8 cellular contexts compared by ENCODE assay signal in genomic region chr15:66603301-66604179, GRCh38. TPM values are rescaled to one million over a fixed set of nuclear protein-coding genes. Genes with fewer than 3 reads are reported as not detected.
DNase-seq lines count a peak whose midpoint lies in the region; ATAC-seq, FAIRE-seq and TF ChIP-seq lines count a peak whose summit lies in the region.

No MANE protein-coding gene starts in this region.

- H3K27ac Mint-ChIP-seq in naive thymus-derived CD4-positive, alpha-beta T cell = no peak overlapping the region
- peak overlapping the region in 1 of 2 donors; percentile 94 for H3K27ac Mint-ChIP-seq in stimulated activated naive CD8-positive, alpha-beta T cell treated with anti-CD3 and anti-CD28 coated beads, Interleukin-15, amount 100 ng/mL, for 72 hours

- no peak overlapping the region for H3K4me3 ChIP-seq in endothelial cell of umbilical vein (replicated peaks in 1 of 3; ENCODE audit: insufficient read depth in 1 of 3, low read depth in 1 of 3, low read length in 3 of 3)
- H3K4me3 ChIP-seq in naive thymus-derived CD4-positive, alpha-beta T cell (ENCODE audit: low read length) = no peak overlapping the region

- peaks cover under 1 to 2% (median under 1%) of the 10 kb centered on the region in 7 donors for H3K4me1 Mint-ChIP-seq in naive thymus-derived CD4-positive, alpha-beta T cell
- peaks cover 2% of the 10 kb centered on the region for H3K4me1 Mint-ChIP-seq in stimulated activated naive CD8-positive, alpha-beta T cell treated with anti-CD3 and anti-CD28 coated beads, Interleukin-15, amount 100 ng/mL, for 72 hours

- H3K27ac ChIP-seq in endothelial cell of umbilical vein (ENCODE audit: insufficient read depth, low read depth, low read length) = no peak overlapping the region
- no peak overlapping the region for H3K27ac ChIP-seq in naive thymus-derived CD4-positive, alpha-beta T cell (ENCODE audit: low read depth, low read length)

- no TSS peak for BruUV-seq in endothelial cell of umbilical vein (replicated peaks; lab: Mats Ljungman, UMichigan)

- no peaks in the 10 kb centered on the region for H3K9me3 ChIP-seq in endothelial cell of umbilical vein (replicated peaks; ENCODE audit: control insufficient read depth, insufficient read depth, low read length)
- no peaks in the 10 kb centered on the region for H3K9me3 ChIP-seq in naive thymus-derived CD4-positive, alpha-beta T cell (ENCODE audit: control insufficient read depth in 2 of 3, low read length in 3 of 3)

- TF ChIP-seq CTCF in GM13976 (IDR thresholded peaks at IDR 0.05; ENCODE audit: borderline replicate concordance, control extremely low read depth, extremely low read depth, insufficient read depth, missing control alignments) (peak; percentile 59), endothelial cell of umbilical vein (IDR thresholded peaks at IDR 0.05; ENCODE audit: extremely low read depth in 1 of 2, insufficient read depth in 1 of 2, low read depth in 1 of 2, low read length in 2 of 2) (peak; percentile 75 to 93)

- H3K4me2 ChIP-seq in endothelial cell of umbilical vein (ENCODE audit: insufficient read depth, low read length) = no peak overlapping the region

- DNase-seq in A172 (ENCODE audit: low spot score) (peak; percentile 60), GM13976 (ENCODE audit: low spot score) (peak; percentile 81), NCI-H82 (lab: John Stamatoyannopoulos, UW) (peak; percentile 88), endothelial cell of umbilical vein (ENCODE audit: low read depth, low spot score) (peak; percentile 65), inferior parietal cortex (ENCODE audit: extremely low spot score) (no peak)
- DNase-seq in activated CD8-positive, alpha-beta memory T cell treated with anti-CD3 and anti-CD28 coated beads for 24 hours = peak; percentile 83
- peak; percentile 22 to 72 (median 60) for DNase-seq in naive thymus-derived CD4-positive, alpha-beta T cell
- DNase-seq in stimulated activated naive CD8-positive, alpha-beta T cell treated with anti-CD3 and anti-CD28 coated beads, Interleukin-15, amount 100 ng/mL, for 72 hours = peak; percentile 59 to 64

- peak overlapping the region; percentile 37 for H2AFZ ChIP-seq in endothelial cell of umbilical vein (ENCODE audit: low read depth, low read length)

- H3K27me3 Mint-ChIP-seq in naive thymus-derived CD4-positive, alpha-beta T cell = peaks cover 0 to 5% (median 4%) of the 10 kb centered on the region in 5 donors
- no peaks in the 10 kb centered on the region for H3K27me3 Mint-ChIP-seq in stimulated activated naive CD8-positive, alpha-beta T cell treated with anti-CD3 and anti-CD28 coated beads, Interleukin-15, amount 100 ng/mL, for 72 hours

- dilution Hi-C loops in endothelial cell of umbilical vein (cut with MboI; ENCODE audit: extremely low pct_ligation_motif_present, low sequenced_read_pairs) = no loop called here

- H3K9me1 ChIP-seq in endothelial cell of umbilical vein (replicated peaks; ENCODE audit: control insufficient read depth, extremely low read depth, insufficient read depth, low read length) = no peaks in the 10 kb centered on the region

- no peaks in the 10 kb centered on the region for H3K79me2 ChIP-seq in endothelial cell of umbilical vein (ENCODE audit: control insufficient read depth, insufficient read depth, low read length)

- peak; percentile 75 for ATAC-seq in naive thymus-derived CD4-positive, alpha-beta T cell
- ATAC-seq in stimulated activated naive CD8-positive, alpha-beta T cell treated with anti-CD3 and anti-CD28 coated beads, Interleukin-15, amount 100 ng/mL, for 72 hours = peak; percentile 80

- H3K4me1 ChIP-seq in endothelial cell of umbilical vein (ENCODE audit: control insufficient read depth, extremely low read depth, insufficient read depth, low read length) = no peaks in the 10 kb centered on the region
- H3K4me1 ChIP-seq in naive thymus-derived CD4-positive, alpha-beta T cell (ENCODE audit: control insufficient read depth in 2 of 2, insufficient read depth in 2 of 2, low read length in 2 of 2) = no peaks in the 10 kb centered on the region

- no peak for TF ChIP-seq POLR2A in endothelial cell of umbilical vein (IDR thresholded peaks at IDR 0.05; ENCODE audit: low read depth, low read length)

- no peaks in the 10 kb centered on the region for H3K27me3 ChIP-seq in endothelial cell of umbilical vein (ENCODE audit: control insufficient read depth in 2 of 2, insufficient read depth in 2 of 2, low read length in 2 of 2)
- no peaks in the 10 kb centered on the region for H3K27me3 ChIP-seq in naive thymus-derived CD4-positive, alpha-beta T cell (ENCODE audit: control insufficient read depth in 2 of 2, insufficient read depth in 2 of 2, low read length in 2 of 2)

- H3K36me3 ChIP-seq in endothelial cell of umbilical vein (ENCODE audit: control insufficient read depth in 2 of 2, extremely low read depth in 1 of 2, insufficient read depth in 2 of 2, low read length in 2 of 2) = no peaks in the 10 kb centered on the region
- H3K36me3 ChIP-seq in naive thymus-derived CD4-positive, alpha-beta T cell (ENCODE audit: control insufficient read depth in 2 of 3, insufficient read depth in 3 of 3, low read length in 3 of 3) = no peaks in the 10 kb centered on the region

- FAIRE-seq in endothelial cell of umbilical vein (lab: Jason Lieb, UNC) = peak; percentile 72

- H3K36me3 Mint-ChIP-seq in naive thymus-derived CD4-positive, alpha-beta T cell = no peaks in the 10 kb centered on the region

- no peaks in the 10 kb centered on the region for H4K20me1 ChIP-seq in endothelial cell of umbilical vein (replicated peaks; ENCODE audit: control insufficient read depth, extremely low read depth, insufficient read depth, low read length)

- H3K4me3 Mint-ChIP-seq in naive thymus-derived CD4-positive, alpha-beta T cell = no peak overlapping the region
- no peak overlapping the region for H3K4me3 Mint-ChIP-seq in stimulated activated naive CD8-positive, alpha-beta T cell treated with anti-CD3 and anti-CD28 coated beads, Interleukin-15, amount 100 ng/mL, for 72 hours

- in situ Hi-C loops in GM13976 (cut with MboI; ENCODE audit: low sequenced_read_pairs, unreplicated experiment) = loop anchor here (10.0 kb wide), 1 partner anchor 241 kb away; no protein-coding TSS in a partner anchor

- POLR2A ChIA-PET in endothelial cell of umbilical vein (lab: Charles Lee) = no interaction called here
- POLR2A ChIA-PET in naive thymus-derived CD4-positive, alpha-beta T cell (lab: Charles Lee) = no interaction called here

- intact Hi-C loops in endothelial cell of umbilical vein (cut with micrococcal nuclease) = loop anchor here (1.0 kb wide), 5 partner anchors 14 to 260 kb away; no protein-coding TSS in a partner anchor
- intact Hi-C loops in naive thymus-derived CD4-positive, alpha-beta T cell (cut with micrococcal nuclease) = loop anchor here (1.0 kb wide), 2 partner anchors 171 to 248 kb away; no protein-coding TSS in a partner anchor

- no peak overlapping the region for H3K9ac ChIP-seq in endothelial cell of umbilical vein (replicated peaks; ENCODE audit: extremely low read depth, insufficient read depth, low read length)

- no peaks in the 10 kb centered on the region for H3K9me3 Mint-ChIP-seq in naive thymus-derived CD4-positive, alpha-beta T cell
- no peaks in the 10 kb centered on the region for H3K9me3 Mint-ChIP-seq in stimulated activated naive CD8-positive, alpha-beta T cell treated with anti-CD3 and anti-CD28 coated beads, Interleukin-15, amount 100 ng/mL, for 72 hours

- CTCF ChIA-PET in endothelial cell of umbilical vein (lab: Charles Lee) = interaction anchor here (0.5 to 11.3 kb wide), 42 partner anchors 10 to 700 kb away, joined by 3 to 152 read pairs (median 5); partner anchors contain the start of gene SMAD6
- CTCF ChIA-PET in naive thymus-derived CD4-positive, alpha-beta T cell (lab: Charles Lee) = interaction anchor here (0.6 to 2.6 kb wide), 6 partner anchors 9 to 601 kb away, joined by 3 to 11 read pairs (median 4); no protein-coding TSS in a partner anchor

TF ChIP-seq in endothelial cell of umbilical vein, 7 proteins besides CTCF, POLR2A, EP300 and RAD21:
- no peak for TF ChIP-seq FOS (IDR thresholded peaks at IDR 0.05; ENCODE audit: borderline replicate concordance, insufficient read depth, low read length)
- TF ChIP-seq EZH2 (IDR thresholded peaks at IDR 0.05; ENCODE audit: borderline replicate concordance, low read depth, low read length, severe bottlenecking) = no peak
- TF ChIP-seq POLR2AphosphoS5 (IDR thresholded peaks at IDR 0.05; ENCODE audit: insufficient read depth, low read depth, low read length) = no peak
- TF ChIP-seq, protein P1, sequence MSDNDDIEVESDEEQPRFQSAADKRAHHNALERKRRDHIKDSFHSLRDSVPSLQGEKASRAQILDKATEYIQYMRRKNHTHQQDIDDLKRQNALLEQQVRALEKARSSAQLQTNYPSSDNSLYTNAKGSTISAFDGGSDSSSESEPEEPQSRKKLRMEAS (IDR thresholded peaks at IDR 0.05; ENCODE audit: insufficient read depth, insufficient read length) = no peak
- TF ChIP-seq JUN (IDR thresholded peaks at IDR 0.05; ENCODE audit: borderline replicate concordance, insufficient read depth, insufficient read length, low read depth) = no peak
- TF ChIP-seq MYC (IDR thresholded peaks at IDR 0.05; ENCODE audit: low read depth, low read length) = no peak
- TF ChIP-seq GATA2 (IDR thresholded peaks at IDR 0.05; ENCODE audit: insufficient read depth, insufficient read length, low read depth, low read length) = no peak

RNA-seq across cellular contexts. Expression of gene LCTL, which starts 37.7 kb away (rescaled TPM):
- 1.8 and 2.1 TPM in 2 replicates for total RNA-seq in A172 (2014; rRNA removed; shearing (Covaris generic))
- total RNA-seq in endothelial cell of umbilical vein = not detected in 2 replicates
- polyA plus RNA-seq in endothelial cell of umbilical vein = 0.04 TPM in 1 of 2 replicates, not detected in the other
- polyA plus RNA-seq in endothelial cell of umbilical vein (2011; cell fraction: cytosol; rRNA removed) = 0.06 TPM in 1 of 2 replicates, not detected in the other
- polyA plus RNA-seq in endothelial cell of umbilical vein (2011; cell fraction: nucleus; rRNA removed) = 0.11 TPM in 1 of 2 replicates, not detected in the other
- 0.08 TPM in 1 of 2 replicates, not detected in the other for polyA plus RNA-seq in endothelial cell of umbilical vein (2012)
- polyA minus RNA-seq in endothelial cell of umbilical vein = 0.10 TPM in 1 of 2 replicates, not detected in the other
- not detected for polyA minus RNA-seq in endothelial cell of umbilical vein (2011; cell fraction: cytosol; rRNA and poly(A)+ RNA removed)
- not detected in 2 replicates for polyA minus RNA-seq in endothelial cell of umbilical vein (2011; cell fraction: nucleus; rRNA and poly(A)+ RNA removed)
- not detected for total RNA-seq in naive thymus-derived CD4-positive, alpha-beta T cell
- not detected for polyA plus RNA-seq in naive thymus-derived CD4-positive, alpha-beta T cell
